18 cellular contexts compared by ENCODE assay signal in genomic region chr3:175951047-175951694, GRCh38.
DNase-seq lines count a peak whose midpoint lies in the region; TF ChIP-seq lines count a peak whose summit lies in the region.
"Had no signal": no experiment of that assay in that cellular context is flagged by ENCODE, and none has a peak within 500 bp of the region (broad histone marks: within the 10 kb centered on the region; RNA-seq: fewer than 3 reads in every experiment).

No MANE protein-coding gene starts in this region.

- no peak overlapping the region for H2AFZ ChIP-seq in fibroblast of lung (ENCODE audit: low read length)

- no peaks in the 10 kb centered on the region for H3K36me3 ChIP-seq in fibroblast of lung (ENCODE audit: control insufficient read depth, insufficient read depth, low read length)

- no peak overlapping the region for H3K27ac ChIP-seq in fibroblast of lung (ENCODE audit: insufficient read depth, low read length)

- no peak overlapping the region for H3K4me2 ChIP-seq in fibroblast of lung (ENCODE audit: extremely low read depth, insufficient read depth, low read length)

- no peak overlapping the region for H3K4me3 ChIP-seq in fibroblast of lung (replicated peaks in 1 of 4; ENCODE audit: control extremely low read depth in 1 of 4, insufficient read depth in 1 of 4, low read depth in 3 of 4, low read length in 4 of 4)
- H3K4me3 ChIP-seq in skeletal muscle cell (ENCODE audit: low read depth, low read length), result no peak overlapping the region

- no peak overlapping the region for H3K9ac ChIP-seq in fibroblast of lung (ENCODE audit: insufficient read depth, low read length)

- no peaks in the 10 kb centered on the region for H4K20me1 ChIP-seq in fibroblast of lung (ENCODE audit: control insufficient read depth, extremely low read depth, insufficient read depth, low read length)

- no peaks in the 10 kb centered on the region for H3K9me3 ChIP-seq in fibroblast of lung (ENCODE audit: control insufficient read depth, insufficient read depth, low read depth, low read length)

- peak; percentile 8 for DNase-seq in ELR (ENCODE audit: low read depth)
- DNase-seq in NCI-H446 treated with DMSO at 0.1 percent for 48 hours (lab: John Stamatoyannopoulos, UW), result peak; percentile 31
- DNase-seq in fibroblast of lung (ENCODE audit: low read depth in 2 of 2), result peak; percentile 50 to 64
- DNase-seq in skeletal muscle cell (ENCODE audit: low read depth), result peak; percentile 16
- DNase-seq in NCI-H2227 treated with DMSO at 0.1 percent for 48 hours (lab: John Stamatoyannopoulos, UW), result no peak
- no peak for DNase-seq in mucosa of gallbladder (ENCODE audit: low spot score)
- no peak for DNase-seq in LoVo (ENCODE audit: low spot score)
- DNase-seq: activated CD4-positive, CD25-positive, alpha-beta regulatory T cell treated with anti-CD3 and anti-CD28 coated beads, Interleukin-2, amount 50 U/mL, for 72 hours; activated gamma-delta T cell treated with Interleukin-2 at 50 U/mL for 16 hours; dermis blood vessel endothelial cell; DMS79 treated with DMSO at 0.1 percent for 48 hours; H7; hypothalamus; left colon; NCI-H2107; NCI-H82; stimulated activated CD4-positive, alpha-beta T cell treated with anti-CD3 and anti-CD28 coated beads, Interleukin-12 subunit alpha, Interleukin-12 subunit beta, amount 100 ng/mL, for 4 hours; T-helper 1 cell had no signal

- H3K27me3 ChIP-seq in fibroblast of lung (ENCODE audit: control insufficient read depth, insufficient read depth, low read length), result no peaks in the 10 kb centered on the region

- TF ChIP-seq CTCF in fibroblast of lung (conservative IDR thresholded peaks at IDR 0.05 in 1 of 2, IDR thresholded peaks at IDR 0.05 in 1 of 2; ENCODE audit: low read depth in 1 of 2, low read length in 2 of 2), result no peak

- no peaks in the 10 kb centered on the region for H3K4me1 ChIP-seq in fibroblast of lung (ENCODE audit: control insufficient read depth, extremely low read depth, insufficient read depth, low read length)

- H3K79me2 ChIP-seq in fibroblast of lung (ENCODE audit: control insufficient read depth, insufficient read depth, low read length), result no peaks in the 10 kb centered on the region

Comparison
In these comparisons a context has a peak if more than half of its experiments do, and no peak if none do; other contexts are left out.
1. DNase-seq: peak in ELR (single experiment), NCI-H446 treated with DMSO at 0.1 percent for 48 hours (single experiment), fibroblast of lung (2 of 2) and skeletal muscle cell (single experiment); none in NCI-H2227 treated with DMSO at 0.1 percent for 48 hours (single experiment), mucosa of gallbladder (single experiment) and LoVo (single experiment).